19 cellular contexts compared by ENCODE assay signal in the genomic region with DNA sequence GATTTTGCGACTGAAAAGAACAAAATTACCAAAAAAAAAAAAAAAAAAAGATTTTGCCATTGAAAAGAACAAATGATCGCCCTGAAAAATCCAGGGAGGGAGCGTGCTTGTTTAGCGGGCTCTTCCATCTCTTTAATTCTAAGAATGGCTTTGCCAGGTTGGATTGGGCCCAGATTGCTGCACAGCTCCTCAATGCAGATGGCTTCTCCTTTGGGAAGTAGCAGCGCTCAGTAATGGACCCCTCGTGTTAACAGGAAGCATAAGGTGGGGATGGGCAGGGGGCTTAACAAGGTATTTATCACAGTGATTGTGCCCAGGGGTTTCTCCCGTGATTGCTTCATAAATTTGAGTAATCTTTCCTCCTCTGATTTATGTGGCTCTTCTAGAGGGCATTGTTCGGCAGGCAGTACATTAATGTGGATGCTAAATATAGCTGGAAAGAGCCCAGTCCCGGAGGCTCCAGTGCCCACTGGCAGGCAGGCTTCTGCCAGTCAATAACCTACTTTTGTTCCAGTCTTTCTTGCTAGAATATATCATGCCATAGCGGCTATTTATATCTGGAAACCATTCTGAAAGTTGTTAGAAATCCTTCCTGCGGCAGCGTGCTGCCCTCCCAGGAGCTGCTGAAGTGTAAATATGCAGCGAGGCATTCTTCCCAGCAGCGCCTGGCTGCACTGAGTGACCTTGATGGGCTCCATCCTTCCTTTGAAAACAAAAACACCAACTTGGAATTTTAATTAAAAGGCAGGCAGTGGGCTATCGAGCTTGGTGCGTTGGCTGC.
A peak's percentile ranks its signal among the peaks of the same experiment; 100 is the strongest.
DNase-seq lines count a peak whose midpoint lies in the region; ATAC-seq, FAIRE-seq and TF ChIP-seq lines count a peak whose summit lies in the region.
"Had no signal": no experiment of that assay in that cellular context is flagged by ENCODE, and none has a peak within 500 bp of the region (broad histone marks: within the 10 kb centered on the region; RNA-seq: fewer than 3 reads in every experiment).

No MANE protein-coding gene starts in this region.

- H3K9ac ChIP-seq in BLaER1 treated with 17β-estradiol and CSF1 and Interleukin-3, amounts not matched to agents 10 nM and 100 nM = peak overlapping the region in 8 of 11 experiments; percentile 8 to 63 (median 47); a peak in 14 of 22 replicates

- H3K9me3 ChIP-seq in BLaER1 treated with 17β-estradiol and CSF1 and Interleukin-3, amounts not matched to agents 10 nM and 100 nM (replicated peaks in 1 of 11) = peaks cover 12 to 23% (median 19%) of the 10 kb centered on the region in 11 experiments; a peak in 21 of 22 replicates
- H3K9me3 ChIP-seq: SJSA1 had no signal

- intact Hi-C loops in left cardiac atrium (cut with DNase I) = no loop called here

- peak; percentile 70 for DNase-seq in NCI-H69 (lab: John Stamatoyannopoulos, UW)
- DNase-seq in left cardiac atrium = peak; percentile 24
- DNase-seq in occipital lobe (lab: John Stamatoyannopoulos, UW) = peak; percentile 23
- no peak for DNase-seq in D721Med (ENCODE audit: insufficient read length, low spot score)
- no peak for DNase-seq in RCC 7860 (ENCODE audit: low spot score)
- DNase-seq: activated CD8-positive, alpha-beta T cell treated with anti-CD3 and anti-CD28 coated beads, Interleukin-2, amount 10 ng/mL, durations not matched to agents 7 days and 5 days; activated naive CD4-positive, alpha-beta T cell treated with Interleukin-2 at 50 U/mL for 16 hours; AML-193; DMS79; NCI-H146; NCI-H82; stimulated activated CD4-positive, alpha-beta T cell treated with anti-CD3 and anti-CD28 coated beads, Interleukin-15, amount 100 ng/mL, for 24 hours had no signal

- H4K20me1 ChIP-seq in BLaER1 treated with 17β-estradiol and CSF1 and Interleukin-3, amounts not matched to agents 10 nM and 100 nM = no peaks in the 10 kb centered on the region

- ATAC-seq in left cardiac atrium (peak; percentile 78 to 86), GM19395 (IDR thresholded peaks at IDR 0.05; ENCODE audit: unreplicated experiment) (no peak), GM18909 (IDR thresholded peaks at IDR 0.05; ENCODE audit: poor library complexity, unreplicated experiment) (no peak)
- ATAC-seq: activated CD8-positive, alpha-beta T cell treated with anti-CD3 and anti-CD28 coated beads, Interleukin-2, amount 10 ng/mL, durations not matched to agents 7 days and 5 days; GM12878 had no signal

- FAIRE-seq in D721Med (lab: Jason Lieb, UNC) (no peak), RCC 7860 (lab: Jason Lieb, UNC) (no peak)
- FAIRE-seq: bronchial epithelial cell, endothelial cell of umbilical vein, GM12878 had no signal

- no peak for TF ChIP-seq CTCF in D721Med (IDR thresholded peaks at IDR 0.05; ENCODE audit: insufficient read depth, missing control alignments)

- no peaks in the 10 kb centered on the region for H3K36me3 ChIP-seq in BLaER1 treated with 17β-estradiol and CSF1 and Interleukin-3, amounts not matched to agents 10 nM and 100 nM
- H3K36me3 ChIP-seq: SJSA1 had no signal

- peak overlapping the region; percentile 61 to 90 (median 83) for H3K4me2 ChIP-seq in BLaER1 treated with 17β-estradiol and CSF1 and Interleukin-3, amounts not matched to agents 10 nM and 100 nM

- H3K4me1 ChIP-seq in BLaER1 treated with 17β-estradiol and CSF1 and Interleukin-3, amounts not matched to agents 10 nM and 100 nM = peaks cover 21 to 73% (median 56%) of the 10 kb centered on the region in 10 experiments; a peak in 19 of 20 replicates

- no peaks in the 10 kb centered on the region for H3K27me3 ChIP-seq in BLaER1 treated with 17β-estradiol and CSF1 and Interleukin-3, amounts not matched to agents 10 nM and 100 nM
- H3K27me3 ChIP-seq: SJSA1 had no signal

- H3K27ac ChIP-seq in BLaER1 treated with 17β-estradiol and CSF1 and Interleukin-3, amounts not matched to agents 10 nM and 100 nM = peak overlapping the region in 2 of 11 experiments; percentile 18 to 30; a peak in 3 of 22 replicates
- H3K27ac ChIP-seq: SJSA1 had no signal

- H3K4me3 ChIP-seq in BLaER1 treated with 17β-estradiol and CSF1 and Interleukin-3, amounts not matched to agents 10 nM and 100 nM = peak overlapping the region in 6 of 10 experiments; percentile 11 to 43 (median 23); a peak in 6 of 20 replicates
- H3K4me3 ChIP-seq: GM12878, SJSA1 had no signal

Comparison
In these comparisons a context has a peak if more than half of its experiments do, and no peak if none do; other contexts are left out.
1. DNase-seq: peak in NCI-H69 (single experiment), left cardiac atrium (single experiment) and occipital lobe (single experiment); none in D721Med (single experiment) and RCC 7860 (single experiment).
2. ATAC-seq: peak in left cardiac atrium (2 of 2); none in GM19395 (single experiment) and GM18909 (single experiment).